Comparison of ENCODE assay signal across 15 cellular contexts in genomic region chr17:70271200-70271599, GRCh38.
DNase-seq lines count a peak whose midpoint lies in the region; ATAC-seq, FAIRE-seq and TF ChIP-seq lines count a peak whose summit lies in the region.
"Had no signal": no experiment of that assay in that cellular context is flagged by ENCODE, and none has a peak within 500 bp of the region (broad histone marks: within the 10 kb centered on the region; RNA-seq: fewer than 3 reads in every experiment).

No MANE protein-coding gene starts in this region.

- H4K20me1 ChIP-seq in HepG2 (ENCODE audit: insufficient read depth, low read length): no peaks in the 10 kb centered on the region

- in situ Hi-C loops in HepG2 (cut with HindIII; ENCODE audit: extremely low pct_ligation_motif_present, low pct_unique_long_range_greater_than_20kb): no loop called here

- DNase-seq in HepG2 (ENCODE audit: low spot score) (no peak), right lobe of liver (no peak), NCI-H82 (lab: John Stamatoyannopoulos, UW) (peak; percentile 97), myocyte (ENCODE audit: low read depth) (peak; percentile 61), GM12892 (ENCODE audit: insufficient read length) (no peak), GM19240 (ENCODE audit: insufficient read length, low spot score) (no peak), NCI-H774 (lab: John Stamatoyannopoulos, UW) (no peak)
- DNase-seq: C1 segment of cervical spinal cord; CD4-positive, alpha-beta memory T cell; DMS53; GM23248; H7 had no signal

- TF ChIP-seq POLR2A in HepG2 (IDR thresholded peaks at IDR 0.05; ENCODE audit: insufficient read depth in 1 of 2, low read depth in 2 of 2, low read length in 2 of 2): no peak
- no peak for TF ChIP-seq POLR2A in right lobe of liver (IDR thresholded peaks at IDR 0.05)
- TF ChIP-seq POLR2A in GM12892 (IDR thresholded peaks at IDR 0.05; ENCODE audit: low read depth, low read length): no peak

- H3K79me2 ChIP-seq in HepG2 (ENCODE audit: insufficient read depth, low read length): no peaks in the 10 kb centered on the region

- 8% methylated on average over 3 of the region's 3 CpGs for WGBS in HepG2 (ENCODE audit: low lambda C conversion rate)
- 48% methylated on average over 3 of the region's 3 CpGs for WGBS in right lobe of liver (ENCODE audit: insufficient coverage, low coverage, low lambda C conversion rate, missing lambda C conversion rate)

- H3K27me3 ChIP-seq in HepG2 (ENCODE audit: control insufficient read depth in 1 of 2, insufficient read depth in 2 of 2, low read length in 2 of 2) (no peaks in the 10 kb centered on the region), right lobe of liver (no peaks in the 10 kb centered on the region)

- H3K36me3 ChIP-seq in HepG2 (replicated peaks in 1 of 2; ENCODE audit: control insufficient read depth in 1 of 2, insufficient read depth in 2 of 2, low read length in 2 of 2): no peaks in the 10 kb centered on the region
- no peaks in the 10 kb centered on the region for H3K36me3 ChIP-seq in right lobe of liver

- BruUV-seq in HepG2 (replicated peaks; lab: Mats Ljungman, UMichigan): no TSS peak

- TF ChIP-seq CTCF in HepG2 (CRISPR knock-in tag; IDR thresholded peaks at IDR 0.05): no peak
- no peak for TF ChIP-seq CTCF in right lobe of liver (IDR thresholded peaks at IDR 0.05)

- no peak for ATAC-seq in HepG2
- no peak for ATAC-seq in right lobe of liver
- ATAC-seq in HG02840 (IDR thresholded peaks at IDR 0.05; ENCODE audit: low FRiP score, unreplicated experiment): no peak

- H3K9ac ChIP-seq in HepG2 (ENCODE audit: insufficient read depth, low read depth, low read length): no peak overlapping the region
- H3K9ac ChIP-seq: GM23248 had no signal

- peaks cover 83% of the 10 kb centered on the region for H3K9me3 ChIP-seq in HepG2 (ENCODE audit: low read length)
- H3K9me3 ChIP-seq in right lobe of liver: no peaks in the 10 kb centered on the region

- FAIRE-seq in HepG2 (lab: Jason Lieb, UNC): no peak
- FAIRE-seq in GM12892 (lab: Jason Lieb, UNC): no peak
- FAIRE-seq: A204.1, GM18507 had no signal

- no peak overlapping the region for H3K4me3 ChIP-seq in HepG2 (replicated peaks in 1 of 3; ENCODE audit: insufficient read depth in 1 of 3, low read depth in 2 of 3, low read length in 3 of 3)
- H3K4me3 ChIP-seq in right lobe of liver: no peak overlapping the region
- H3K4me3 ChIP-seq: GM23248 had no signal

- no peak overlapping the region for H2AFZ ChIP-seq in HepG2 (ENCODE audit: low read length)
- H2AFZ ChIP-seq: GM23248 had no signal

- no peak for TF ChIP-seq RAD21 in HepG2 (CRISPR knock-in tag; IDR thresholded peaks at IDR 0.05)

- POLR2A ChIA-PET in HepG2 (lab: Yijun Ruan, JAX): no interaction called here

- no peak overlapping the region for H3K4me2 ChIP-seq in HepG2 (ENCODE audit: low read depth, low read length)

- H3K27ac ChIP-seq in HepG2 (ENCODE audit: extremely low read length, insufficient read depth, low read length): no peak overlapping the region
- no peak overlapping the region for H3K27ac ChIP-seq in right lobe of liver
- H3K27ac ChIP-seq: GM23248 had no signal

- CTCF ChIA-PET in HepG2 (lab: Yijun Ruan, JAX; ENCODE audit: low intra/inter-chr PET ratio, low total read pairs): no interaction called here

- no peak for TF ChIP-seq EP300 in HepG2 (IDR thresholded peaks at IDR 0.05; ENCODE audit: low read depth in 2 of 2, low read length in 2 of 2)
- TF ChIP-seq EP300 in HepG2 (CRISPR knock-in tag; IDR thresholded peaks at IDR 0.05; ENCODE audit: borderline replicate concordance): no peak

- intact Hi-C loops in HepG2 (cut with micrococcal nuclease; ENCODE audit: unreplicated experiment) (no loop called here), right lobe of liver (cut with DNase I) (no loop called here)

- H3K4me1 ChIP-seq in HepG2 (ENCODE audit: insufficient read depth, low read length) (no peaks in the 10 kb centered on the region), right lobe of liver (no peaks in the 10 kb centered on the region)

TF ChIP-seq in HepG2, 621 proteins besides CTCF, POLR2A, EP300 and RAD21:
- no peak for TF ChIP-seq SRSF4 (IDR thresholded peaks at IDR 0.05; ENCODE audit: low read depth, low read length, poor library complexity, severe bottlenecking)
- TF ChIP-seq REXO4 (CRISPR knock-in tag; IDR thresholded peaks at IDR 0.05; ENCODE audit: borderline replicate concordance): no peak
- TF ChIP-seq TP53 (CRISPR knock-in tag; conservative IDR thresholded peaks at IDR 0.05): no peak
- TF ChIP-seq, protein P1, sequence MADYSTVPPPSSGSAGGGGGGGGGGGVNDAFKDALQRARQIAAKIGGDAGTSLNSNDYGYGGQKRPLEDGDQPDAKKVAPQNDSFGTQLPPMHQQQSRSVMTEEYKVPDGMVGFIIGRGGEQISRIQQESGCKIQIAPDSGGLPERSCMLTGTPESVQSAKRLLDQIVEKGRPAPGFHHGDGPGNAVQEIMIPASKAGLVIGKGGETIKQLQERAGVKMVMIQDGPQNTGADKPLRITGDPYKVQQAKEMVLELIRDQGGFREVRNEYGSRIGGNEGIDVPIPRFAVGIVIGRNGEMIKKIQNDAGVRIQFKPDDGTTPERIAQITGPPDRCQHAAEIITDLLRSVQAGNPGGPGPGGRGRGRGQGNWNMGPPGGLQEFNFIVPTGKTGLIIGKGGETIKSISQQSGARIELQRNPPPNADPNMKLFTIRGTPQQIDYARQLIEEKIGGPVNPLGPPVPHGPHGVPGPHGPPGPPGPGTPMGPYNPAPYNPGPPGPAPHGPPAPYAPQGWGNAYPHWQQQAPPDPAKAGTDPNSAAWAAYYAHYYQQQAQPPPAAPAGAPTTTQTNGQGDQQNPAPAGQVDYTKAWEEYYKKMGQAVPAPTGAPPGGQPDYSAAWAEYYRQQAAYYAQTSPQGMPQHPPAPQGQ (CRISPR knock-in tag; IDR thresholded peaks at IDR 0.05; ENCODE audit: borderline replicate concordance): no peak
- peak; percentile 58 for TF ChIP-seq CREB1 (IDR thresholded peaks at IDR 0.05)
- no peak for TF ChIP-seq CREB1 (CRISPR knock-in tag; IDR thresholded peaks at IDR 0.05)

Comparison
In these comparisons a context has a peak if more than half of its experiments do, and no peak if none do; other contexts are left out.
1. DNase-seq: peak in NCI-H82 (single experiment) and myocyte (single experiment); none in HepG2 (single experiment), right lobe of liver (0 of 3), GM12892 (single experiment), GM19240 (single experiment) and NCI-H774 (single experiment).